In the genomic region with DNA sequence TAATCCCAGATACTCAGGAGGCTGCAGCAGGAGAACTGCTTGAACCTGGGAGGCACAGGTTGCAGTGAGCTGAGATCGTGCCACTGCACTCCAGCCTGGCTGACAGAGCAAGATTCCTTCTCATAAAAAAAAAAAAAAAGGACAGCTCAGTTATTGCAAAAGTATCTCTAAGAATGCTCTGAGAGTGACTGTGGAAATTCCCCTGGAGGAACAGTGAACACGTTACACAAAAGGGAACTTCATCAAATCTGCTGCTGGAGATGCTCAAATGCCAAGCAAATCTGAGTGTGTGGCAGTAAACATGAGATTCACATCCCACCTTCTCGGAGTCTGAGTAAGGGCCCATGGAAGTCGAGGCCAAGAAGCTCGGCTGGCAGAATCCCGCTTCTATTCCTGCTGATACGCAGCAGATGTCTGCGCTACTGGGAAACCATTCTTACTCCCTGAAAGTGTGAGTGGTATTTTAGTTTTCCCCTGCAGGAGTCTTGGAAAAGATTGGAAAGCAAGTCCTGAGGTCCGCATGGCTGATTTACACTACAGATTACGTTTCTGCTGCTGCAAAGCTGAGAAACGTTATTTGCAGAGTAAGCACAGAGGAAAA, we compare ENCODE assay signal across 20 cellular contexts.
DNase-seq lines count a peak whose midpoint lies in the region; ATAC-seq and TF ChIP-seq lines count a peak whose summit lies in the region.
"Had no signal": no experiment of that assay in that cellular context is flagged by ENCODE, and none has a peak within 500 bp of the region (broad histone marks: within the 10 kb centered on the region; RNA-seq: fewer than 3 reads in every experiment).

No MANE protein-coding gene starts in this region.

- H3K9me3 Mint-ChIP-seq in activated CD4-positive, alpha-beta T cell treated with anti-CD3 and anti-CD28 coated beads, Interleukin-2, amount 10 ng/mL, durations not matched to agents 24 days and 14 days: no peaks in the 10 kb centered on the region
- H3K9me3 Mint-ChIP-seq in CD14-positive monocyte: peaks cover 0 to 10% (median 6%) of the 10 kb centered on the region in 7 donors
- H3K9me3 Mint-ChIP-seq: activated T-helper 17 cell treated with anti-CD3 and anti-CD28 coated beads, Interleukin-2, amount 50 U/mL, for 72 hours had no signal

- no peaks in the 10 kb centered on the region for H3K27me3 ChIP-seq in adipocyte (replicated peaks; ENCODE audit: control insufficient read depth, insufficient read depth, low read length)
- H3K27me3 ChIP-seq in gastroesophageal sphincter: no peaks in the 10 kb centered on the region
- H3K27me3 ChIP-seq in stomach smooth muscle (ENCODE audit: control insufficient read depth in 1 of 2, insufficient read depth in 2 of 2, low read length in 2 of 2): no peaks in the 10 kb centered on the region
- H3K27me3 ChIP-seq: heart right ventricle, pancreas, SJSA1, uterus had no signal

- peak overlapping the region; percentile 41 for H3K27ac Mint-ChIP-seq in activated CD4-positive, alpha-beta T cell treated with anti-CD3 and anti-CD28 coated beads, Interleukin-2, amount 10 ng/mL, durations not matched to agents 24 days and 14 days
- peak overlapping the region in 1 of 7 donors; percentile 46 for H3K27ac Mint-ChIP-seq in CD14-positive monocyte
- H3K27ac Mint-ChIP-seq: activated T-helper 17 cell treated with anti-CD3 and anti-CD28 coated beads, Interleukin-2, amount 50 U/mL, for 72 hours had no signal

- DNase-seq in activated CD4-positive, alpha-beta T cell treated with anti-CD3 and anti-CD28 coated beads, Interleukin-2, amount 10 ng/mL, durations not matched to agents 24 days and 14 days: no peak
- DNase-seq in activated CD4-positive, alpha-beta T cell treated with anti-CD3 and anti-CD28 coated beads, Interleukin-2, amount 50 U/mL, for 48 hours: no peak
- DNase-seq in adipocyte (ENCODE audit: low read depth): peak; percentile 64
- no peak for DNase-seq in CD14-positive monocyte (ENCODE audit: low spot score)
- DNase-seq in SKM-1 (lab: John Stamatoyannopoulos, UW; ENCODE audit: unreplicated experiment): no peak
- DNase-seq in iPS-NIHi11 (ENCODE audit: low spot score): no peak
- DNase-seq: activated CD4-positive, alpha-beta T cell treated with anti-CD3 and anti-CD28 coated beads for 1 hour; amniotic stem cell; CD4-positive, CD25-positive, alpha-beta regulatory T cell; effector CD4-positive, alpha-beta T cell; heart right ventricle; NCI-H1417 treated with DMSO at 0.1 percent for 48 hours; NCI-H526; pancreas; uterus had no signal

- H3K36me3 Mint-ChIP-seq in activated CD4-positive, alpha-beta T cell treated with anti-CD3 and anti-CD28 coated beads, Interleukin-2, amount 10 ng/mL, durations not matched to agents 24 days and 14 days (ENCODE audit: low read depth): no peaks in the 10 kb centered on the region
- no peaks in the 10 kb centered on the region for H3K36me3 Mint-ChIP-seq in CD14-positive monocyte
- H3K36me3 Mint-ChIP-seq: CD4-positive, CD25-positive, alpha-beta regulatory T cell had no signal

- H3K27ac ChIP-seq in gastroesophageal sphincter: peak overlapping the region in 3 of 4 donors; percentile 28 to 66 (median 60)
- peak overlapping the region; percentile 31 for H3K27ac ChIP-seq in stomach smooth muscle (ENCODE audit: low read length)
- H3K27ac ChIP-seq: heart right ventricle, pancreas, SJSA1, uterus had no signal

- H3K4me1 ChIP-seq in adipocyte (ENCODE audit: control insufficient read depth, insufficient read depth, low read length): peaks cover 39% of the 10 kb centered on the region
- H3K4me1 ChIP-seq in gastroesophageal sphincter: peaks cover 0 to 45% (median 5%) of the 10 kb centered on the region in 3 donors
- H3K4me1 ChIP-seq in stomach smooth muscle (ENCODE audit: control insufficient read depth, insufficient read depth, low read length): peaks cover 24% of the 10 kb centered on the region
- H3K4me1 ChIP-seq: pancreas, uterus had no signal

- WGBS in gastroesophageal sphincter (ENCODE audit: low coverage in 1 of 2), 2 donors: 65 to 76% methylated on average over 8 to 11 of the region's 11 CpGs

- no peak overlapping the region for H3K9ac ChIP-seq in adipocyte (ENCODE audit: low read length)
- H3K9ac ChIP-seq in stomach smooth muscle (ENCODE audit: low read length in 2 of 2): peak overlapping the region in 1 of 2 donors; percentile 13

- intact Hi-C loops in activated CD4-positive, alpha-beta T cell treated with anti-CD3 and anti-CD28 coated beads, Interleukin-2, amount 10 ng/mL, durations not matched to agents 24 days and 14 days (cut with micrococcal nuclease): no loop called here
- intact Hi-C loops in CD14-positive monocyte (cut with micrococcal nuclease): no loop called here

- no peaks in the 10 kb centered on the region for H3K36me3 ChIP-seq in adipocyte (ENCODE audit: control insufficient read depth, insufficient read depth, low read length, severe bottlenecking)
- no peaks in the 10 kb centered on the region for H3K36me3 ChIP-seq in gastroesophageal sphincter
- no peaks in the 10 kb centered on the region for H3K36me3 ChIP-seq in stomach smooth muscle (ENCODE audit: control insufficient read depth in 2 of 2, insufficient read depth in 2 of 2, low read length in 2 of 2)
- H3K36me3 ChIP-seq: pancreas, SJSA1, uterus had no signal

- H3K4me3 ChIP-seq in adipocyte (ENCODE audit: low read length) (no peak overlapping the region), gastroesophageal sphincter (no peak overlapping the region), stomach smooth muscle (ENCODE audit: low read length in 2 of 2) (no peak overlapping the region)
- H3K4me3 ChIP-seq: heart right ventricle, lung, pancreas, SJSA1, uterus had no signal

- no peaks in the 10 kb centered on the region for H3K27me3 Mint-ChIP-seq in activated CD4-positive, alpha-beta T cell treated with anti-CD3 and anti-CD28 coated beads, Interleukin-2, amount 10 ng/mL, durations not matched to agents 24 days and 14 days
- H3K27me3 Mint-ChIP-seq in CD14-positive monocyte (ENCODE audit: low read depth in 3 of 3): peaks cover 0 to 3% (median 1%) of the 10 kb centered on the region in 3 donors
- H3K27me3 Mint-ChIP-seq: activated T-helper 17 cell treated with anti-CD3 and anti-CD28 coated beads, Interleukin-2, amount 50 U/mL, for 72 hours had no signal

- ATAC-seq in gastroesophageal sphincter: no peak
- ATAC-seq: activated T-helper 17 cell treated with anti-CD3 and anti-CD28 coated beads, Interleukin-2, amount 50 U/mL, for 72 hours; heart right ventricle; pancreas had no signal

- H3K4me1 Mint-ChIP-seq in activated CD4-positive, alpha-beta T cell treated with anti-CD3 and anti-CD28 coated beads, Interleukin-2, amount 10 ng/mL, durations not matched to agents 24 days and 14 days: peaks cover 45% of the 10 kb centered on the region
- peaks cover 20% of the 10 kb centered on the region for H3K4me1 Mint-ChIP-seq in CD14-positive monocyte

- TF ChIP-seq CTCF in gastroesophageal sphincter (IDR thresholded peaks at IDR 0.05) (no peak), CD14-positive monocyte (IDR thresholded peaks at IDR 0.05) (no peak)

- no peak for TF ChIP-seq POLR2A in gastroesophageal sphincter (IDR thresholded peaks at IDR 0.05)

- TF ChIP-seq EP300 in gastroesophageal sphincter (IDR thresholded peaks at IDR 0.05): no peak

- no peak overlapping the region for H3K4me3 Mint-ChIP-seq in activated CD4-positive, alpha-beta T cell treated with anti-CD3 and anti-CD28 coated beads, Interleukin-2, amount 10 ng/mL, durations not matched to agents 24 days and 14 days
- no peak overlapping the region for H3K4me3 Mint-ChIP-seq in CD14-positive monocyte
- H3K4me3 Mint-ChIP-seq: activated T-helper 17 cell treated with anti-CD3 and anti-CD28 coated beads, Interleukin-2, amount 50 U/mL, for 72 hours; CD4-positive, CD25-positive, alpha-beta regulatory T cell had no signal

- H3K9me3 ChIP-seq in adipocyte (ENCODE audit: control insufficient read depth, low read length) (no peaks in the 10 kb centered on the region), gastroesophageal sphincter (no peaks in the 10 kb centered on the region), stomach smooth muscle (ENCODE audit: control insufficient read depth in 2 of 2, low read length in 2 of 2) (no peaks in the 10 kb centered on the region)
- H3K9me3 ChIP-seq: pancreas, SJSA1, uterus had no signal
